ENCODE assay signal across 1 cellular context in the genomic region with DNA sequence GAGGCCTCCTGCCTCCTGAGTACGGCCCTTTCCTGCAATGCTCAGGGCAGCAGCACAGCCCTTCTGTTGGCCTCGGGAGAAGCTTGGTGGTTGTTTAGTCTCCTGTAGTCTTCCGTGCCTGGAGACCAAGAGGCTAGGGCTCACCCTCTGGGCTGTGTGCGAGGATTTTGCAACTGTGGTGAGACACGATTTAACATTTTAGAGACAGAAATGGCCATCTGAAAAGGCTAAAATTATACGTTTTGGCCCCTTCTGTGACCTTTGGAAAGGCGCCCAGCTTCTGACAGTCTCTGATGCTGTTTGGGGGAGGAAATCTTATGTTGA.
TF ChIP-seq lines count a peak whose summit lies in the region.

No MANE protein-coding gene starts in this region.

TF ChIP-seq in SK-N-SH, 30 proteins besides CTCF, POLR2A, EP300 and RAD21 (continued from another document):
- TF ChIP-seq, protein P1, sequence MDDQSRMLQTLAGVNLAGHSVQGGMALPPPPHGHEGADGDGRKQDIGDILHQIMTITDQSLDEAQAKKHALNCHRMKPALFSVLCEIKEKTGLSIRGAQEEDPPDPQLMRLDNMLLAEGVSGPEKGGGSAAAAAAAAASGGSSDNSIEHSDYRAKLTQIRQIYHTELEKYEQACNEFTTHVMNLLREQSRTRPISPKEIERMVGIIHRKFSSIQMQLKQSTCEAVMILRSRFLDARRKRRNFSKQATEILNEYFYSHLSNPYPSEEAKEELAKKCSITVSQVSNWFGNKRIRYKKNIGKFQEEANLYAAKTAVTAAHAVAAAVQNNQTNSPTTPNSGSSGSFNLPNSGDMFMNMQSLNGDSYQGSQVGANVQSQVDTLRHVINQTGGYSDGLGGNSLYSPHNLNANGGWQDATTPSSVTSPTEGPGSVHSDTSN (IDR thresholded peaks at IDR 0.05) = no peak
- TF ChIP-seq, protein P2, sequence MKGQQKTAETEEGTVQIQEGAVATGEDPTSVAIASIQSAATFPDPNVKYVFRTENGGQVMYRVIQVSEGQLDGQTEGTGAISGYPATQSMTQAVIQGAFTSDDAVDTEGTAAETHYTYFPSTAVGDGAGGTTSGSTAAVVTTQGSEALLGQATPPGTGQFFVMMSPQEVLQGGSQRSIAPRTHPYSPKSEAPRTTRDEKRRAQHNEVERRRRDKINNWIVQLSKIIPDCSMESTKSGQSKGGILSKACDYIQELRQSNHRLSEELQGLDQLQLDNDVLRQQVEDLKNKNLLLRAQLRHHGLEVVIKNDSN (IDR thresholded peaks at IDR 0.05; ENCODE audit: borderline replicate concordance, low read depth) = no peak
